Comparison of ENCODE assay signal across 8 cellular contexts in the genomic region with DNA sequence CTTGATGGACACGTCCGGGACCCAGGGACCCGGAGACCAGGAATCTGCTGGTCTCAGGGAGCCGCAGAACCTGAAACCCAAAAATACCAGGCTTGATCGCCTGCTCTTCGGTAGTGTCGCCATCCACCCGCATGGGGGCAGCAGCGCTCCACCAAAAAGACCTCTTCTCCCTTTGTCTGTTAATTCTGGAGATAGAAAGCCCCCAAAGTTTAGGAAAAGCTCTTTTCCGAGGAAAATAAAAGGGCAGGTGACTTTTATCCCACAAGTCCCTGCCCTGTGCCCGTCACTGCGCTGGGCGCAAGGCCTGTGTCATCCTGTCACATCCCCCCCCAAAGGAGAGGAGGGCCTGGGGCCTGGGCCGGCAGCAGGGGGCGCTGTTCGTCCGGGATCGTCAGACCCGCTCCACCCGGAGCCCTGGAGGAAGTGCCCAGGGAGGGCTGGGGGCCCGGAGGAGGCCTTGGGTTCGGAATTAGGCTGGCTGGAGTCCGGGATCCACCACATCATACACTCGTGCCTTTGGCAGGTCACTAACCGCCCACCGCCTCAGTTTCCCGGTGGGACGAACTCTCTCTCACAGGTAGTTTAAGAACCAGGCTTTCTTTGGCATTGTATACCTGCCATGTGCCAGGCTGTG. TPM values are rescaled to one million over a fixed set of nuclear protein-coding genes. Genes with fewer than 3 reads are reported as not detected.
DNase-seq lines count a peak whose midpoint lies in the region; ATAC-seq, FAIRE-seq and TF ChIP-seq lines count a peak whose summit lies in the region.

No MANE protein-coding gene starts in this region.

- H3K4me1 ChIP-seq in colonic mucosa = peaks cover 19% of the 10 kb centered on the region
- peaks cover 63% of the 10 kb centered on the region for H3K4me1 ChIP-seq in HepG2 (ENCODE audit: insufficient read depth, low read length)

- H3K36me3 Mint-ChIP-seq in activated CD4-positive, alpha-beta T cell treated with anti-CD3 and anti-CD28 coated beads, Interleukin-2, amount 10 ng/mL, durations not matched to agents 24 days and 14 days (ENCODE audit: low read depth) = peaks cover 42% of the 10 kb centered on the region

- TF ChIP-seq CTCF in colonic mucosa (IDR thresholded peaks at IDR 0.05) (peak; percentile 98), HepG2 (CRISPR knock-in tag; IDR thresholded peaks at IDR 0.05) (peak; percentile 98)

- no peaks in the 10 kb centered on the region for H4K20me1 ChIP-seq in HepG2 (ENCODE audit: insufficient read depth, low read length)

- DNase-seq in 8988T (peak; percentile 39), NCI-H446 treated with DMSO at 0.1 percent for 48 hours (lab: John Stamatoyannopoulos, UW) (peak; percentile 60), colonic mucosa (peak; percentile 92), HepG2 (ENCODE audit: low spot score) (peak; percentile 74)
- DNase-seq in activated CD4-positive, alpha-beta T cell treated with anti-CD3 and anti-CD28 coated beads, Interleukin-2, amount 10 ng/mL, durations not matched to agents 24 days and 14 days = peak; percentile 97
- peak; percentile 87 for DNase-seq in stimulated activated CD4-positive, alpha-beta T cell treated with anti-CD3 and anti-CD28 coated beads, Interleukin-2, amount 100 ng/mL, for 4 hours (ENCODE audit: low read depth)

- H3K4me3 ChIP-seq in colonic mucosa (peak overlapping the region; percentile 22), HepG2 (replicated peaks in 1 of 3; ENCODE audit: insufficient read depth in 1 of 3, low read depth in 2 of 3, low read length in 3 of 3) (peak overlapping the region; percentile 27 to 66 (median 28); a peak in 4 of 6 replicates)

- FAIRE-seq in HepG2 (lab: Jason Lieb, UNC) = peak; percentile 78

- peak overlapping the region; percentile 44 to 78 for H3K9ac ChIP-seq in colonic mucosa (ENCODE audit: low read depth in 2 of 2, low read length in 2 of 2)
- H3K9ac ChIP-seq in HepG2 (ENCODE audit: insufficient read depth, low read depth, low read length) = peak overlapping the region; percentile 40

- H3K4me3 Mint-ChIP-seq in activated CD4-positive, alpha-beta T cell treated with anti-CD3 and anti-CD28 coated beads, Interleukin-2, amount 10 ng/mL, durations not matched to agents 24 days and 14 days = peak overlapping the region; percentile 90

- H3K9me3 ChIP-seq in colonic mucosa (no peaks in the 10 kb centered on the region), HepG2 (ENCODE audit: low read length) (no peaks in the 10 kb centered on the region)

- peaks cover 4% of the 10 kb centered on the region for H3K27me3 Mint-ChIP-seq in activated CD4-positive, alpha-beta T cell treated with anti-CD3 and anti-CD28 coated beads, Interleukin-2, amount 10 ng/mL, durations not matched to agents 24 days and 14 days

- H3K36me3 ChIP-seq in colonic mucosa = no peaks in the 10 kb centered on the region
- H3K36me3 ChIP-seq in HepG2 (replicated peaks in 1 of 2; ENCODE audit: control insufficient read depth in 1 of 2, insufficient read depth in 2 of 2, low read length in 2 of 2) = no peaks in the 10 kb centered on the region

- 7% methylated on average over 27 of the region's 28 CpGs for WGBS in HepG2 (ENCODE audit: low lambda C conversion rate)

- no peaks in the 10 kb centered on the region for H3K79me2 ChIP-seq in HepG2 (ENCODE audit: insufficient read depth, low read length)

- ATAC-seq in GM18502 (IDR thresholded peaks at IDR 0.05; ENCODE audit: poor library complexity, unreplicated experiment) = peak; percentile 36
- peak; percentile 24 for ATAC-seq in HG03103 (IDR thresholded peaks at IDR 0.05; ENCODE audit: low read depth, unreplicated experiment)
- ATAC-seq in HepG2 = peak; percentile 70

- CTCF ChIA-PET in HepG2 (lab: Yijun Ruan, JAX; ENCODE audit: low intra/inter-chr PET ratio, low total read pairs) = interaction anchor here (0.6 to 7.7 kb wide), 36 partner anchors 12 to 563 kb away, joined by 3 to 200 read pairs (median 8); a partner anchor contains a TSS

- peak; percentile 100 for TF ChIP-seq RAD21 in HepG2 (CRISPR knock-in tag; IDR thresholded peaks at IDR 0.05)

- TF ChIP-seq EP300 in HepG2 (IDR thresholded peaks at IDR 0.05; ENCODE audit: low read depth in 2 of 2, low read length in 2 of 2) (peak in 1 of 2 experiments; percentile 51; a peak in 1 of 4 replicates), HepG2 (CRISPR knock-in tag; IDR thresholded peaks at IDR 0.05; ENCODE audit: borderline replicate concordance) (no peak)

- peak overlapping the region; percentile 80 for H3K4me2 ChIP-seq in HepG2 (ENCODE audit: low read depth, low read length)

- H3K9me3 Mint-ChIP-seq in activated CD4-positive, alpha-beta T cell treated with anti-CD3 and anti-CD28 coated beads, Interleukin-2, amount 10 ng/mL, durations not matched to agents 24 days and 14 days = peaks cover 5% of the 10 kb centered on the region

- TF ChIP-seq POLR2A in HepG2 (IDR thresholded peaks at IDR 0.05; ENCODE audit: insufficient read depth in 1 of 2, low read depth in 2 of 2, low read length in 2 of 2) = no peak

- intact Hi-C loops in activated CD4-positive, alpha-beta T cell treated with anti-CD3 and anti-CD28 coated beads, Interleukin-2, amount 10 ng/mL, durations not matched to agents 24 days and 14 days (cut with micrococcal nuclease) = loop anchor here (1.0 to 10.0 kb wide), 17 partner anchors 13 to 1292 kb away; a partner anchor contains a TSS
- intact Hi-C loops in colonic mucosa (cut with DNase I) (loop anchor here (5.0 kb wide), 2 partner anchors 95 to 295 kb away; no protein-coding TSS in a partner anchor), HepG2 (cut with micrococcal nuclease; ENCODE audit: unreplicated experiment) (loop anchor here (1.0 to 5.0 kb wide), 12 partner anchors 13 to 501 kb away; a partner anchor contains a TSS)

- BruUV-seq in HepG2 (replicated peaks; lab: Mats Ljungman, UMichigan) = no TSS peak

- POLR2A ChIA-PET in HepG2 (lab: Yijun Ruan, JAX) = interaction anchor here (1.4 to 1.5 kb wide), 2 partner anchors 32 to 372 kb away, joined by 3 read pairs; a partner anchor contains a TSS

- H3K27me3 ChIP-seq in colonic mucosa = no peaks in the 10 kb centered on the region
- H3K27me3 ChIP-seq in HepG2 (ENCODE audit: control insufficient read depth in 1 of 2, insufficient read depth in 2 of 2, low read length in 2 of 2) = peaks cover 9 to 42% of the 10 kb centered on the region in 2 experiments; a peak in 4 of 5 replicates

- H3K4me1 Mint-ChIP-seq in activated CD4-positive, alpha-beta T cell treated with anti-CD3 and anti-CD28 coated beads, Interleukin-2, amount 10 ng/mL, durations not matched to agents 24 days and 14 days = peaks cover 86% of the 10 kb centered on the region

- in situ Hi-C loops in HepG2 (cut with HindIII; ENCODE audit: extremely low pct_ligation_motif_present, low pct_unique_long_range_greater_than_20kb) = loop anchor here (5.0 kb wide), 3 partner anchors 95 to 495 kb away; no protein-coding TSS in a partner anchor

- H3K27ac Mint-ChIP-seq in activated CD4-positive, alpha-beta T cell treated with anti-CD3 and anti-CD28 coated beads, Interleukin-2, amount 10 ng/mL, durations not matched to agents 24 days and 14 days = peak overlapping the region; percentile 97

- H3K27ac ChIP-seq in colonic mucosa = peak overlapping the region; percentile 67
- no peak overlapping the region for H3K27ac ChIP-seq in HepG2 (ENCODE audit: extremely low read length, insufficient read depth, low read length)

- peak overlapping the region; percentile 58 for H2AFZ ChIP-seq in HepG2 (ENCODE audit: low read length)

RNA-seq across cellular contexts. Expression of a gene that starts 31.9 kb away (rescaled TPM):
- 255 and 266 TPM in 2 replicates for total RNA-seq in activated CD4-positive, alpha-beta T cell treated with anti-CD3 and anti-CD28 coated beads, Interleukin-2, amount 10 ng/mL, durations not matched to agents 24 days and 14 days
- total RNA-seq in colonic mucosa (100 to 1,000 TPM; 163 to 219 TPM), HepG2 (2016; rRNA removed; fragmentation: Illumina TruSeq; extraction: Trizol) (385 and 558 TPM in 2 replicates)
- 148 and 149 TPM in 2 replicates for total RNA-seq in HepG2 (2016; cell fraction: cytosol; rRNA removed; fragmentation: Illumina TruSeq; extraction: Trizol; ENCODE audit: low read depth)
- total RNA-seq in HepG2 (2016; cell fraction: insoluble cytoplasmic fraction; rRNA removed; fragmentation: Illumina TruSeq; extraction: Trizol) = 449 and 577 TPM in 2 replicates
- 133 and 150 TPM in 2 replicates for total RNA-seq in HepG2 (2016; cell fraction: membrane; rRNA removed; fragmentation: Illumina TruSeq; extraction: Trizol)
- total RNA-seq in HepG2 (2016; cell fraction: nucleus; rRNA removed; fragmentation: Illumina TruSeq; extraction: Trizol) = 382 and 439 TPM in 2 replicates
- polyA plus RNA-seq in HepG2 (2011; rRNA removed) = 508 and 626 TPM in 2 replicates
- polyA plus RNA-seq in HepG2 (2011; cell fraction: cytosol; rRNA removed) = 1,110 and 1,232 TPM in 2 replicates
- polyA plus RNA-seq in HepG2 (2011; cell fraction: nucleus; rRNA removed) = 187 and 222 TPM in 2 replicates
- 327 and 493 TPM in 2 replicates for polyA plus RNA-seq in HepG2 (2012)
- polyA plus RNA-seq in HepG2 (2016; cell fraction: cytosol; fragmentation: Illumina TruSeq; extraction: Trizol; ENCODE audit: low read depth) = 141 and 152 TPM in 2 replicates
- 395 and 434 TPM in 2 replicates for polyA plus RNA-seq in HepG2 (2016; cell fraction: insoluble cytoplasmic fraction; fragmentation: Illumina TruSeq; extraction: Trizol; ENCODE audit: low read depth)
- 122 and 125 TPM in 2 replicates for polyA plus RNA-seq in HepG2 (2016; cell fraction: membrane; fragmentation: Illumina TruSeq; extraction: Trizol; ENCODE audit: low read depth)
- 602 and 624 TPM in 2 replicates for polyA plus RNA-seq in HepG2 (2016; cell fraction: nucleus; fragmentation: Illumina TruSeq; extraction: Trizol; ENCODE audit: insufficient read depth, low read depth)
- polyA minus RNA-seq in HepG2 (2011; rRNA and poly(A)+ RNA removed; ENCODE audit: low replicate concordance) = 261 and 460 TPM in 2 replicates
- polyA minus RNA-seq in HepG2 (2011; cell fraction: cytosol; rRNA and poly(A)+ RNA removed) = 132 TPM in 2 replicates
- polyA minus RNA-seq in HepG2 (2011; cell fraction: nucleus; rRNA and poly(A)+ RNA removed) = 79.2 and 94.7 TPM in 2 replicates

RNA-seq across cellular contexts. Expression of a gene that starts 41.0 kb away (rescaled TPM):
- 9.7 and 10.3 TPM in 2 replicates for total RNA-seq in activated CD4-positive, alpha-beta T cell treated with anti-CD3 and anti-CD28 coated beads, Interleukin-2, amount 10 ng/mL, durations not matched to agents 24 days and 14 days
- 10 to 100 TPM; 14.5 to 32.4 TPM for total RNA-seq in colonic mucosa
- 16.1 and 22.8 TPM in 2 replicates for total RNA-seq in HepG2 (2016; rRNA removed; fragmentation: Illumina TruSeq; extraction: Trizol)
- total RNA-seq in HepG2 (2016; cell fraction: cytosol; rRNA removed; fragmentation: Illumina TruSeq; extraction: Trizol; ENCODE audit: low read depth) = 1.9 and 2.6 TPM in 2 replicates
- 13.5 and 23.6 TPM in 2 replicates for total RNA-seq in HepG2 (2016; cell fraction: insoluble cytoplasmic fraction; rRNA removed; fragmentation: Illumina TruSeq; extraction: Trizol)
- 5.5 and 6.1 TPM in 2 replicates for total RNA-seq in HepG2 (2016; cell fraction: membrane; rRNA removed; fragmentation: Illumina TruSeq; extraction: Trizol)
- total RNA-seq in HepG2 (2016; cell fraction: nucleus; rRNA removed; fragmentation: Illumina TruSeq; extraction: Trizol) = 15.3 and 18.4 TPM in 2 replicates
- 47.5 and 48.1 TPM in 2 replicates for polyA plus RNA-seq in HepG2 (2011; rRNA removed)
- polyA plus RNA-seq in HepG2 (2011; cell fraction: cytosol; rRNA removed) = 40.5 and 42.2 TPM in 2 replicates
- 28.4 and 31.8 TPM in 2 replicates for polyA plus RNA-seq in HepG2 (2011; cell fraction: nucleus; rRNA removed)
- polyA plus RNA-seq in HepG2 (2012) = 28.4 and 31.9 TPM in 2 replicates
- 4.3 and 5.4 TPM in 2 replicates for polyA plus RNA-seq in HepG2 (2016; cell fraction: cytosol; fragmentation: Illumina TruSeq; extraction: Trizol; ENCODE audit: low read depth)
- 31.7 and 36.0 TPM in 2 replicates for polyA plus RNA-seq in HepG2 (2016; cell fraction: insoluble cytoplasmic fraction; fragmentation: Illumina TruSeq; extraction: Trizol; ENCODE audit: low read depth)
- polyA plus RNA-seq in HepG2 (2016; cell fraction: membrane; fragmentation: Illumina TruSeq; extraction: Trizol; ENCODE audit: low read depth) = 10.4 and 12.8 TPM in 2 replicates
- polyA plus RNA-seq in HepG2 (2016; cell fraction: nucleus; fragmentation: Illumina TruSeq; extraction: Trizol; ENCODE audit: insufficient read depth, low read depth) = 27.4 and 28.0 TPM in 2 replicates
- 45.6 and 63.5 TPM in 2 replicates for polyA minus RNA-seq in HepG2 (2011; rRNA and poly(A)+ RNA removed; ENCODE audit: low replicate concordance)
- polyA minus RNA-seq in HepG2 (2011; cell fraction: cytosol; rRNA and poly(A)+ RNA removed) = 14.6 and 19.0 TPM in 2 replicates
- 26.9 and 36.6 TPM in 2 replicates for polyA minus RNA-seq in HepG2 (2011; cell fraction: nucleus; rRNA and poly(A)+ RNA removed)

Comparison
In these comparisons a context has a peak if more than half of its experiments do, and no peak if none do; other contexts are left out.
1. DNase-seq: peak in every context shown above with its lines; median percentile 97 in activated CD4-positive, alpha-beta T cell treated with anti-CD3 and anti-CD28 coated beads, Interleukin-2, amount 10 ng/mL, durations not matched to agents 24 days and 14 days; 92 in colonic mucosa; 87 in stimulated activated CD4-positive, alpha-beta T cell treated with anti-CD3 and anti-CD28 coated beads, Interleukin-2, amount 100 ng/mL, for 4 hours; 74 in HepG2; 60 in NCI-H446 treated with DMSO at 0.1 percent for 48 hours; 39 in 8988T.